ENCODE assay signal across 8 cellular contexts in the genomic region with DNA sequence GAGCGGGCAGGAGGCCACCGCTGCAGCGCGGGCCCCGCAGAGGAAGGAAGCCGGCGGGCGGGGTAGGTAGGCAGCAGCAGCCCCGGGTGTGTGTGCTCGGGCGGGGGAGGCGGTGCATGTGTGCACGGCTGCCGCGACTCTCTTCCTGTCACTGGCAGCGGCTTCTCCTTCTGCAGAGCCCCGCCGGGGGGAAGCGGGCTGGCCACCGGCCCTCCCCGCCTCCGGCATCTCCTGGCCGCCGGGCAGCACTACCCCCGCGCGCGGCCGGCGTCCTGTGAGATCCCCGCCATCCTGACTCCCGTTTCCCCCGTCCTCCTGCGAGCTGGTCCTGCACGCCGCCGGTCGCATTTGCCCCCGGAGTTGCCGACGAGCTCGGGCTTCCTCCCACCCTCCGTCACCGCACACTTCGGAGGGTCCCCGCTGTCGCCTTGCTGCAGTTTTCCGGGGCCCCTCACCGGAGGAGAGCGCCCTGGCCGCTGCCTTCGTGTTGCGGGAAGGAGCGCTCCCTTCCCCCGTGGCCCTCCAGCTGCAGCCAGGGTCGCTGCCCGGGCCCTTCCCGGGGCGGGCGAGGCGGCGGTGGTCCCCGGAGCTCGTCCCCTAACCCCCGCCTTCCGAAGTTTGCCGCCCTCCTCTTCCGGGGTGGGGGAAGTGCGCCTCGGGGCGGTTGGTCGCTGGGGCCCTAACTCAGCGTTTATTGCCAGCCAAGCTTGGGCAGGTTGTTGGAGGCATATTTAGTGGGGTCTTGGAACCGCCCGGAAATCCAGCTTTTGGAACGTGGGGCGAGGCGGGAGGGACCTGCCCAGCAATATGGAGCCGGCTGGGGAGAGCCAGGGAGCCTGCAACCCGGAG. TPM values are rescaled to one million over a fixed set of nuclear protein-coding genes. Genes with fewer than 3 reads are reported as not detected.
DNase-seq lines count a peak whose midpoint lies in the region; ATAC-seq and TF ChIP-seq lines count a peak whose summit lies in the region.

No MANE protein-coding gene starts in this region.

- no peak for TF ChIP-seq CTCF in AG09309 (IDR thresholded peaks at IDR 0.05; ENCODE audit: control insufficient read depth, insufficient read depth, low read depth, low read length, missing control alignments)
- TF ChIP-seq CTCF in endodermal cell (conservative IDR thresholded peaks at IDR 0.05): no peak

- peaks cover 17% of the 10 kb centered on the region for H3K9me3 Mint-ChIP-seq in endodermal cell
- peaks cover 7% of the 10 kb centered on the region for H3K9me3 Mint-ChIP-seq in stimulated activated memory B cell treated with anti-CD40 and anti-IgM and Interleukin-4, amounts not matched to agents 10 μg/mL and 1 μg/mL and 100 μg/mL, for 72 hours

- H3K9me3 ChIP-seq in endodermal cell (ENCODE audit: control insufficient read depth, low read length): peaks cover 23% of the 10 kb centered on the region

- H3K36me3 ChIP-seq in endodermal cell (ENCODE audit: control insufficient read depth, insufficient read depth, low read length): no peaks in the 10 kb centered on the region

- peak; percentile 34 for TF ChIP-seq POLR2A in GM18951 (IDR thresholded peaks at IDR 0.05; ENCODE audit: extremely low read depth, insufficient read depth, insufficient read length)

- H3K9ac ChIP-seq in endodermal cell (ENCODE audit: extremely low read depth, low read length, poor library complexity, severe bottlenecking): peak overlapping the region; percentile 64

- no peaks in the 10 kb centered on the region for H3K27me3 ChIP-seq in endodermal cell (ENCODE audit: control insufficient read depth, insufficient read depth, low read length, poor library complexity, severe bottlenecking)

- peak overlapping the region; percentile 76 for H3K27ac ChIP-seq in endodermal cell (ENCODE audit: low read depth, low read length)

- peaks cover 9% of the 10 kb centered on the region for H3K36me3 Mint-ChIP-seq in endodermal cell (ENCODE audit: low read depth)
- H3K36me3 Mint-ChIP-seq in stimulated activated memory B cell treated with anti-CD40 and anti-IgM and Interleukin-4, amounts not matched to agents 10 μg/mL and 1 μg/mL and 100 μg/mL, for 72 hours: peaks cover 12% of the 10 kb centered on the region

- H3K4me1 Mint-ChIP-seq in endodermal cell: peaks cover 29% of the 10 kb centered on the region
- H3K4me1 Mint-ChIP-seq in stimulated activated memory B cell treated with anti-CD40 and anti-IgM and Interleukin-4, amounts not matched to agents 10 μg/mL and 1 μg/mL and 100 μg/mL, for 72 hours: peaks cover 30% of the 10 kb centered on the region

- H3K4me3 Mint-ChIP-seq in endodermal cell: peak overlapping the region; percentile 70
- peak overlapping the region; percentile 87 for H3K4me3 Mint-ChIP-seq in stimulated activated memory B cell treated with anti-CD40 and anti-IgM and Interleukin-4, amounts not matched to agents 10 μg/mL and 1 μg/mL and 100 μg/mL, for 72 hours

- DNase-seq in AG09309 (ENCODE audit: low read depth) (no peak), NCI-H748 treated with DMSO at 0.1 percent for 48 hours (lab: John Stamatoyannopoulos, UW) (peak; percentile 80), endodermal cell (peak; percentile 83), myocyte (ENCODE audit: low read depth) (peak; percentile 49)
- peak; percentile 19 to 33 for DNase-seq in activated CD8-positive, alpha-beta memory T cell treated with anti-CD3 and anti-CD28 coated beads for 1 hour (ENCODE audit: extremely low read depth in 1 of 2, low read depth in 1 of 2)

- in situ Hi-C loops in GM18951 (cut with MboI; ENCODE audit: low sequenced_read_pairs, unreplicated experiment): no loop called here

- peak; percentile 50 for ATAC-seq in HG03159 (IDR thresholded peaks at IDR 0.05; ENCODE audit: unreplicated experiment)
- peak; percentile 81 for ATAC-seq in stimulated activated memory B cell treated with anti-CD40 and anti-IgM and Interleukin-4, amounts not matched to agents 10 μg/mL and 1 μg/mL and 100 μg/mL, for 72 hours

- WGBS in endodermal cell (ENCODE audit: insufficient coverage in 1 of 2, insufficient read length in 1 of 2), 2 experiments: 0% methylated on average over 20 to 80 of the region's 80 CpGs

- peak overlapping the region; percentile 45 for H3K27ac Mint-ChIP-seq in endodermal cell
- peak overlapping the region; percentile 97 for H3K27ac Mint-ChIP-seq in stimulated activated memory B cell treated with anti-CD40 and anti-IgM and Interleukin-4, amounts not matched to agents 10 μg/mL and 1 μg/mL and 100 μg/mL, for 72 hours

- H3K4me3 ChIP-seq in AG09309 (ENCODE audit: control insufficient read depth, low read depth, low read length) (peak overlapping the region; percentile 82), endodermal cell (ENCODE audit: low read length) (peak overlapping the region; percentile 98)

- peaks cover 9% of the 10 kb centered on the region for H3K27me3 Mint-ChIP-seq in endodermal cell (ENCODE audit: insufficient read depth)
- no peaks in the 10 kb centered on the region for H3K27me3 Mint-ChIP-seq in stimulated activated memory B cell treated with anti-CD40 and anti-IgM and Interleukin-4, amounts not matched to agents 10 μg/mL and 1 μg/mL and 100 μg/mL, for 72 hours

- peaks cover 8% of the 10 kb centered on the region for H3K4me1 ChIP-seq in endodermal cell (ENCODE audit: control insufficient read depth, insufficient read depth, low read length)

RNA-seq across cellular contexts. Expression of a gene that starts 0.6 kb away (rescaled TPM):
- total RNA-seq in endodermal cell (10 to 100 TPM; 29.8 to 30.2 TPM), myocyte (13.8 and 27.1 TPM in 2 replicates)
- polyA plus RNA-seq in endodermal cell (2013, experiment 1 of 2): 29.8 TPM
- 31.2 TPM for polyA plus RNA-seq in endodermal cell (2013, experiment 2 of 2)
- polyA plus RNA-seq in myocyte (2012): 5.3 TPM
